ENCODE assay signal across 24 cellular contexts in the genomic region with DNA sequence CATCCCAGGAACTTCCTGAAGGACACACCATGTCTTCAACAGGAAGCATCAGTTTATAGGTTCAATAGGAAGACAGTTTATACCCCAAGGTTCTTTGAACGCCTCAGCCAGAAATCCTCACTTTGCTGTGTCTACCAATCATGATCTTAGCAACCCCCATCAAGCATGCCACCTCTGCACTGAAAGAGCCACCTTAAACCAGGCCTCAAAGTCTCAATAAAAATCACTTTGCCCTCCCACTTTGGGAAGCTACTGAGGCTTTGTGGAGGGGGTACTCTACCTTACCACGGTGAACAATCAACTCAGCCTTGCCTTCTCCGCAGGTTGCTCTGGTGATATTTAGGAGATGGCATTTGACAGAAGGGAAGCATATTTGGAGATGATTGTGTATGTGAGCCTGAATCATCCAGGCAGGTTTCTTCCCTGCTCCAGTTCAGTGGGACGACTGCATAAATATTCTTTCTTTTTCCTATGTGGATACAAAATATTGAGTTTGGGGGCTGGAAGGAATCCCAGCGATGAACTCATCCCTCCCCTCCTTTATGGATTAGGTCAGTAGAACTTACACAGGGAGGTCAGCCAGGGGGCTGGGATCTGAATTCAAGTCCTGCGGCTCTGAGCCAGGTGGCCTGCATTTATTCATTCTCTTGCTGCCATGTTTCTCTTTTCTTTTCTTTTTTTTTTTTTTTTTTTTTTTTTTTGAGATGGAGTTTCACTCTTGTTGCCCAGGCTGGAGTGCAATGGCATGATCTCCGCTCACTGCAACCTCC. TPM values are rescaled to one million over a fixed set of nuclear protein-coding genes. Genes with fewer than 3 reads are reported as not detected.
"Had no signal": no experiment of that assay in that cellular context is flagged by ENCODE, and none has a peak within 500 bp of the region (broad histone marks: within the 10 kb centered on the region; RNA-seq: fewer than 3 reads in every experiment).

No MANE protein-coding gene starts in this region.

- H3K27ac ChIP-seq: ascending aorta, body of pancreas, Peyer's patch, RWPE1 had no signal

- ATAC-seq: activated CD4-positive, CD25-positive, alpha-beta regulatory T cell treated with anti-CD3 and anti-CD28 coated beads, Interleukin-2, amount 50 U/mL, for 24 hours; activated CD8-positive, alpha-beta T cell treated with anti-CD3 and anti-CD28 coated beads for 36 hours; activated naive CD4-positive, alpha-beta T cell treated with anti-CD3 and anti-CD28 coated beads, Interleukin-2, amount 50 U/mL, for 72 hours; activated naive CD8-positive, alpha-beta T cell treated with anti-CD3 and anti-CD28 coated beads, Interleukin-2, amount 50 U/mL, for 24 hours; body of pancreas; K562 had no signal

- DNase-seq: activated CD4-positive, alpha-beta T cell treated with anti-CD3 and anti-CD28 coated beads for 4 hours; activated CD8-positive, alpha-beta T cell treated with anti-CD3 and anti-CD28 coated beads for 36 hours; activated effector memory CD4-positive, alpha-beta T cell treated with Interleukin-2 at 50 U/mL for 16 hours; activated naive CD4-positive, alpha-beta T cell treated with Interleukin-2 at 50 U/mL for 16 hours; activated naive CD8-positive, alpha-beta T cell treated with anti-CD3 and anti-CD28 coated beads, Interleukin-2, amount 50 U/mL, for 24 hours; activated T-cell treated with anti-CD3 and anti-CD28 coated beads, Interleukin-2, amount 50 U/mL, for 24 hours; amniotic stem cell; body of pancreas; NCI-H1105 treated with DMSO at 0.1 percent for 48 hours; NCI-H1436 treated with DMSO at 0.1 percent for 48 hours; NCI-H187; NCI-H2081; NCI-H510A treated with DMSO at 0.1 percent for 48 hours; NCI-H69; Peyer's patch; SHP77 treated with DMSO at 0.1 percent for 48 hours had no signal

- H3K27ac Mint-ChIP-seq: activated CD8-positive, alpha-beta T cell treated with anti-CD3 and anti-CD28 coated beads for 36 hours; activated naive CD8-positive, alpha-beta T cell treated with anti-CD3 and anti-CD28 coated beads, Interleukin-2, amount 50 U/mL, for 24 hours; activated T-cell treated with anti-CD3 and anti-CD28 coated beads, Interleukin-2, amount 50 U/mL, for 24 hours; activated T-helper 1 cell treated with anti-CD3 and anti-CD28 coated beads, Interleukin-12 subunit alpha, Interleukin-12 subunit beta, Interleukin-2, Interleukin-4 antibody, amounts not matched to agents 30 ng/mL and 10 ng/mL and 1 ng/mL, durations not matched to agents 14 hours and 24 hours and 36 hours; T-helper 1 cell treated with Interleukin-12 subunit alpha and Interleukin-12 subunit beta and Interleukin-4 antibody, amounts not matched to agents 30 μg/mL and 1 μg/mL, for 36 hours had no signal

- H3K36me3 Mint-ChIP-seq: activated naive CD4-positive, alpha-beta T cell treated with anti-CD3 and anti-CD28 coated beads, Interleukin-2, amount 50 U/mL, for 72 hours had no signal

- H3K27me3 ChIP-seq: ascending aorta, body of pancreas, Peyer's patch had no signal

- H3K9me3 Mint-ChIP-seq: activated CD8-positive, alpha-beta T cell treated with anti-CD3 and anti-CD28 coated beads for 36 hours; activated naive CD4-positive, alpha-beta T cell treated with anti-CD3 and anti-CD28 coated beads, Interleukin-2, amount 50 U/mL, for 72 hours; activated naive CD8-positive, alpha-beta T cell treated with anti-CD3 and anti-CD28 coated beads, Interleukin-2, amount 50 U/mL, for 24 hours; activated T-cell treated with anti-CD3 and anti-CD28 coated beads, Interleukin-2, amount 50 U/mL, for 24 hours; activated T-helper 1 cell treated with anti-CD3 and anti-CD28 coated beads, Interleukin-12 subunit alpha, Interleukin-12 subunit beta, Interleukin-2, Interleukin-4 antibody, amounts not matched to agents 30 ng/mL and 10 ng/mL and 1 ng/mL, durations not matched to agents 14 hours and 24 hours and 36 hours; T-helper 1 cell treated with Interleukin-12 subunit alpha and Interleukin-12 subunit beta and Interleukin-4 antibody, amounts not matched to agents 30 μg/mL and 1 μg/mL, for 36 hours had no signal

- H3K4me1 Mint-ChIP-seq: activated naive CD8-positive, alpha-beta T cell treated with anti-CD3 and anti-CD28 coated beads, Interleukin-2, amount 50 U/mL, for 24 hours had no signal

- H3K4me1 ChIP-seq: ascending aorta, body of pancreas had no signal

- H3K36me3 ChIP-seq: ascending aorta, Peyer's patch had no signal

- H3K9me3 ChIP-seq: ascending aorta, body of pancreas, Peyer's patch had no signal

- H3K4me3 ChIP-seq: ascending aorta, body of pancreas, K562, Peyer's patch had no signal

- H3K4me3 Mint-ChIP-seq: activated CD8-positive, alpha-beta T cell treated with anti-CD3 and anti-CD28 coated beads for 36 hours; activated naive CD8-positive, alpha-beta T cell treated with anti-CD3 and anti-CD28 coated beads, Interleukin-2, amount 50 U/mL, for 24 hours; activated T-cell treated with anti-CD3 and anti-CD28 coated beads, Interleukin-2, amount 50 U/mL, for 24 hours; activated T-helper 1 cell treated with anti-CD3 and anti-CD28 coated beads, Interleukin-12 subunit alpha, Interleukin-12 subunit beta, Interleukin-2, Interleukin-4 antibody, amounts not matched to agents 30 ng/mL and 10 ng/mL and 1 ng/mL, durations not matched to agents 14 hours and 24 hours and 36 hours; T-helper 1 cell treated with Interleukin-12 subunit alpha and Interleukin-12 subunit beta and Interleukin-4 antibody, amounts not matched to agents 30 μg/mL and 1 μg/mL, for 36 hours had no signal

RNA-seq across cellular contexts. Expression of a gene that starts 42.8 kb away (rescaled TPM):
- total RNA-seq: bronchial epithelial cell had no signal
